Comparison of ENCODE assay signal across 8 cellular contexts in the genomic region with DNA sequence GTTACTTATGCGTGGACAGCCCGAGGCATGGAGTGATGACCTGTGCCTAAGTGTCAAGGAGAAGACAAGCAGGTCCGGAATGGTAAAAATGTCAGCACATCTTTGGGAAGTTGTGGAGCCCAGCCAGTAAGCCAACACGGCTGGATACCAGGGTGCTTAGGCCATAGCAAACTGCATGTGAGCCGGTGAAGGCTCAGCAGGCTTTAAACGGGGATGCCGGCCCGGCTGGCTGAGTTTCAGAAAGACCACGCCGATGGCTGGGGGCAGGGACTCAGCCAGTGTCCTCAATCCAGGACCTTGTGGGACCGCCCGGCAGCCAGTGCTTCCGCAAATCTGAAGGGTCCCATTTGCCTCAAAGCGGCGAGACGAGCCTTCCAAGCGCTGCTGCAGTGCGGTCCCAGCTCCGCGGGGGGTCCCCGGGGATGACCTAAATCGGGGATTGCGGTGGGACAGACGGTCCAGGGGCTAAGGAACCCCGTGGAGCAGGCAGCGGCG. TPM values are rescaled to one million over a fixed set of nuclear protein-coding genes. Genes with fewer than 3 reads are reported as not detected.
DNase-seq lines count a peak whose midpoint lies in the region; ATAC-seq and TF ChIP-seq lines count a peak whose summit lies in the region.

No MANE protein-coding gene starts in this region.

- H3K36me3 Mint-ChIP-seq in naive thymus-derived CD8-positive, alpha-beta T cell, result peaks cover 0 to 15% (median 6%) of the 10 kb centered on the region in 3 donors

- H3K27me3 ChIP-seq in ACC112 (ENCODE audit: insufficient read depth, low read length) (no peaks in the 10 kb centered on the region), IMR-90 (ENCODE audit: control insufficient read depth, insufficient read depth, low read length) (0 out of 2 replicates have a peak, but pooled peaks cover 2% of the 10 kb centered on the region), endocrine pancreas (ENCODE audit: control insufficient read depth, insufficient read depth, low read length) (no peaks in the 10 kb centered on the region), MM.1S (replicated peaks; ENCODE audit: insufficient read depth, low read length) (no peaks in the 10 kb centered on the region)

- peak overlapping the region; percentile 95; the same call in 1 of the 2 replicates for H4K5ac ChIP-seq in IMR-90 (ENCODE audit: low read depth, low read length)

- H2BK20ac ChIP-seq in IMR-90 (ENCODE audit: low read depth, low read length), result no peak overlapping the region

- H3K9me3 Mint-ChIP-seq in naive thymus-derived CD8-positive, alpha-beta T cell, result peaks cover 0 to 6% (median 0%) of the 10 kb centered on the region in 9 donors

- peak overlapping the region; percentile 50 for H3K14ac ChIP-seq in IMR-90 (replicated peaks; ENCODE audit: low read depth, low read length)

- peak overlapping the region in 1 of 10 donors; percentile 45 for H3K27ac Mint-ChIP-seq in naive thymus-derived CD8-positive, alpha-beta T cell

- H3K9me2 ChIP-seq in MM.1S (replicated peaks; ENCODE audit: insufficient read depth, low read length), result no peaks in the 10 kb centered on the region

- no peak overlapping the region; the same call in 1 of the 2 replicates for H2AK5ac ChIP-seq in IMR-90 (ENCODE audit: low read depth, low read length)

- peak overlapping the region; percentile 48 for H2AK9ac ChIP-seq in IMR-90 (replicated peaks; ENCODE audit: low read depth, low read length, poor library complexity)

- no peak for TF ChIP-seq RAD21 in IMR-90 (IDR thresholded peaks at IDR 0.05; ENCODE audit: low read length)

- H4K91ac ChIP-seq in IMR-90 (ENCODE audit: insufficient read depth, low read depth, low read length), result no peak overlapping the region

- no peak overlapping the region for H3K27ac ChIP-seq in ACC112 (ENCODE audit: low read depth, low read length)
- no peak overlapping the region for H3K27ac ChIP-seq in IMR-90 (ENCODE audit: insufficient read depth, low read length)
- no peak overlapping the region for H3K27ac ChIP-seq in MM.1S (ENCODE audit: low read length)

- H3K18ac ChIP-seq in IMR-90 (ENCODE audit: low read depth, low read length), result no peak overlapping the region

- peaks cover 8 to 17% (median 12%) of the 10 kb centered on the region in 4 donors for H3K4me1 Mint-ChIP-seq in naive thymus-derived CD8-positive, alpha-beta T cell

- no peak overlapping the region for H2BK15ac ChIP-seq in IMR-90 (ENCODE audit: low read depth, low read length)

- TF ChIP-seq CTCF in IMR-90 (conservative IDR thresholded peaks at IDR 0.05; ENCODE audit: low read depth, low read length), result no peak
- no peak for TF ChIP-seq CTCF in MM.1S (IDR thresholded peaks at IDR 0.05; ENCODE audit: low read length)

- ATAC-seq in IMR-90 (ENCODE audit: low read depth) (no peak), HG02840 (IDR thresholded peaks at IDR 0.05; ENCODE audit: low FRiP score, unreplicated experiment) (no peak), GM21390 (IDR thresholded peaks at IDR 0.05; ENCODE audit: unreplicated experiment) (no peak), GM21381 (IDR thresholded peaks at IDR 0.05; ENCODE audit: unreplicated experiment) (no peak)
- ATAC-seq in naive thymus-derived CD8-positive, alpha-beta T cell, result no peak

- no peak overlapping the region for H2BK5ac ChIP-seq in IMR-90 (ENCODE audit: low read depth, low read length, poor library complexity, severe bottlenecking)

- H3K4me3 ChIP-seq in ACC112 (ENCODE audit: low read depth, low read length) (peak overlapping the region; percentile 79), IMR-90 (ENCODE audit: insufficient read depth, low read depth, low read length) (peak overlapping the region; percentile 99; the same call in 1 of the 2 replicates), endocrine pancreas (ENCODE audit: control insufficient read depth, insufficient read depth, low read length) (no peak overlapping the region), MM.1S (ENCODE audit: low read length) (no peak overlapping the region)

- H3K36me3 ChIP-seq in ACC112 (ENCODE audit: insufficient read depth, low read length), result no peaks in the 10 kb centered on the region
- no peaks in the 10 kb centered on the region for H3K36me3 ChIP-seq in IMR-90 (ENCODE audit: control insufficient read depth, insufficient read depth, low read length)
- H3K36me3 ChIP-seq in endocrine pancreas (ENCODE audit: control insufficient read depth, insufficient read depth, low read length), result no peaks in the 10 kb centered on the region
- H3K36me3 ChIP-seq in MM.1S (replicated peaks; ENCODE audit: insufficient read depth, low read length), result no peaks in the 10 kb centered on the region

- in situ Hi-C loops in IMR-90 (cut with MboI; ENCODE audit: low sequenced_read_pairs), result no loop called here

- no peak overlapping the region for H3K56ac ChIP-seq in IMR-90 (ENCODE audit: extremely low read depth, insufficient read depth, low read length)

- 0 out of 2 replicates have a peak overlapping the region, but pooled peaks have one; percentile 50 for H2BK120ac ChIP-seq in IMR-90 (ENCODE audit: low read depth, low read length)

- POLR2A ChIA-PET in IMR-90 (lab: Charles Lee; ENCODE audit: unreplicated experiment), result no interaction called here
- POLR2A ChIA-PET in naive thymus-derived CD8-positive, alpha-beta T cell (lab: Charles Lee), result no interaction called here

- no peak for TF ChIP-seq POLR2A in IMR-90 (IDR thresholded peaks at IDR 0.05; ENCODE audit: low read depth, low read length)

- CTCF ChIA-PET in IMR-90 (lab: Yijun Ruan, JAX), result interaction anchor here (1.2 kb wide), 1 partner anchor 10 kb away, joined by 6 read pairs; no protein-coding TSS in a partner anchor

- no TSS peak for BruUV-seq in IMR-90 (replicated peaks; lab: Mats Ljungman, UMichigan)

- WGBS in IMR-90 (ENCODE audit: extremely low coverage in 2 of 2, insufficient read length in 1 of 2), 2 experiments, result 33% methylated on average over 12 of the region's 27 CpGs; no CpG with 5 or more reads in 1 of the 2 experiments

- H3K79me1 ChIP-seq in IMR-90 (ENCODE audit: low read depth in 1 of 2, low read length in 2 of 2), result peaks cover 15 to 28% of the 10 kb centered on the region in 2 experiments

- H4K8ac ChIP-seq in IMR-90 (ENCODE audit: low read depth in 2 of 2, low read length in 2 of 2), result peak overlapping the region; percentile 68 to 93; a peak in 3 of 4 replicates

- H3K9me1 ChIP-seq in IMR-90 (ENCODE audit: insufficient read depth, low read length), result peaks cover 5% of the 10 kb centered on the region; the same call in 1 of the 2 replicates

- no peak for DNase-seq in IMR-90
- DNase-seq in naive thymus-derived CD8-positive, alpha-beta T cell, result no peak
- DNase-seq in MM.1S, result no peak

- peak overlapping the region; percentile 68 to 91 (median 84) for H3K4me3 Mint-ChIP-seq in naive thymus-derived CD8-positive, alpha-beta T cell

- intact Hi-C loops in IMR-90 (cut with micrococcal nuclease), result loop anchor here (5.0 kb wide), 1 partner anchor 941 kb away; no protein-coding TSS in a partner anchor

- H3K4me2 ChIP-seq in IMR-90 (ENCODE audit: low read depth, low read length), result peak overlapping the region; percentile 98
- no peak overlapping the region for H3K4me2 ChIP-seq in MM.1S (ENCODE audit: low read depth, low read length)

- H3K4ac ChIP-seq in IMR-90 (ENCODE audit: low read depth, low read length), result peak overlapping the region; percentile 81

- peak overlapping the region; percentile 70 for H3K23ac ChIP-seq in IMR-90 (ENCODE audit: low read depth, low read length)

- dilution Hi-C loops in IMR-90 (cut with HindIII; ENCODE audit: low sequenced_read_pairs, unreplicated experiment), result no loop called here

- H4K20me1 ChIP-seq in IMR-90 (ENCODE audit: insufficient read depth, low read length), result peaks cover 24% of the 10 kb centered on the region
- H4K20me1 ChIP-seq in MM.1S (ENCODE audit: insufficient read depth, low read length), result no peaks in the 10 kb centered on the region

- no peaks in the 10 kb centered on the region for H3K9me3 ChIP-seq in IMR-90 (ENCODE audit: control insufficient read depth, insufficient read depth, low read length)
- H3K9me3 ChIP-seq in endocrine pancreas (ENCODE audit: control insufficient read depth, low read length), result no peaks in the 10 kb centered on the region
- no peaks in the 10 kb centered on the region for H3K9me3 ChIP-seq in MM.1S (replicated peaks; ENCODE audit: insufficient read depth, low read length)

- peak overlapping the region; percentile 67 for H3K9ac ChIP-seq in IMR-90 (ENCODE audit: low read depth, low read length)
- peak overlapping the region; percentile 0 for H3K9ac ChIP-seq in endocrine pancreas (ENCODE audit: control insufficient read depth, insufficient read depth, low read length)
- no peak overlapping the region for H3K9ac ChIP-seq in MM.1S (ENCODE audit: low read length)

- 0 out of 2 replicates have a peak, but pooled peaks cover 3% of the 10 kb centered on the region for H3F3A ChIP-seq in MM.1S (ENCODE audit: insufficient read depth, low read length)

- H3K4me1 ChIP-seq in ACC112 (ENCODE audit: control insufficient read depth, insufficient read depth, low read length, unreplicated experiment) (peaks cover 14% of the 10 kb centered on the region), IMR-90 (ENCODE audit: control insufficient read depth, insufficient read depth, low read length) (peaks cover 11% of the 10 kb centered on the region), endocrine pancreas (ENCODE audit: control insufficient read depth, insufficient read depth, low read length) (no peaks in the 10 kb centered on the region), MM.1S (ENCODE audit: low read length) (peaks cover 8% of the 10 kb centered on the region; the same call in 1 of the 2 replicates)

- H3K79me2 ChIP-seq in ACC112 (ENCODE audit: control insufficient read depth, insufficient read depth, low read length, unreplicated experiment) (peaks cover 33% of the 10 kb centered on the region), MM.1S (ENCODE audit: low read length) (peaks cover 34% of the 10 kb centered on the region)

- H3K27me3 Mint-ChIP-seq in naive thymus-derived CD8-positive, alpha-beta T cell, result peaks cover 14 to 61% (median 50%) of the 10 kb centered on the region in 5 donors

- H2AFZ ChIP-seq in ACC112 (ENCODE audit: low read length, unreplicated experiment) (peak overlapping the region; percentile 100), IMR-90 (replicated peaks; ENCODE audit: low read length, poor library complexity) (peak overlapping the region; percentile 94), MM.1S (ENCODE audit: low read length) (no peak overlapping the region)

TF ChIP-seq in IMR-90, 13 proteins besides CTCF, POLR2A, EP300 and RAD21 (continues in another document):
- TF ChIP-seq BHLHE40 (IDR thresholded peaks at IDR 0.05; ENCODE audit: low read depth, low read length) (no peak), MAZ (IDR thresholded peaks at IDR 0.05; ENCODE audit: borderline replicate concordance, low read depth, low read length) (no peak), RFX5 (IDR thresholded peaks at IDR 0.05; ENCODE audit: low read depth, low read length) (no peak), CEBPB (IDR thresholded peaks at IDR 0.05; ENCODE audit: low read depth, low read length) (no peak)

RNA-seq across cellular contexts. Expression of gene AGAP1, which starts 0.9 kb away (rescaled TPM):
- 11.7 and 15.1 TPM in 2 replicates for total RNA-seq in IMR-90 (2012; rRNA removed)
- 16.4 and 17.7 TPM in 2 replicates for polyA plus RNA-seq in IMR-90 (2012; rRNA removed)
- 11.8 and 14.4 TPM in 2 replicates for polyA plus RNA-seq in IMR-90 (2012; cell fraction: cytosol; rRNA removed)
- 12.4 and 13.4 TPM in 2 replicates for polyA plus RNA-seq in IMR-90 (2012; cell fraction: nucleus; rRNA removed; ENCODE audit: low replicate concordance)
- under 1 TPM; 0.47 to 0.52 TPM for total RNA-seq in naive thymus-derived CD8-positive, alpha-beta T cell
- polyA plus RNA-seq in naive thymus-derived CD8-positive, alpha-beta T cell, result under 1 TPM in 2 of 3 donors, not detected in 1; 0.03 to 0.10 TPM

Comparison
In these comparisons a context has a peak if more than half of its experiments do, and no peak if none do; other contexts are left out.
1. H3K4me3 ChIP-seq: peak in ACC112 (single experiment) and IMR-90 (single experiment); none in endocrine pancreas (single experiment) and MM.1S (single experiment).